Comparison of ENCODE assay signal across 11 cellular contexts in the genomic region with DNA sequence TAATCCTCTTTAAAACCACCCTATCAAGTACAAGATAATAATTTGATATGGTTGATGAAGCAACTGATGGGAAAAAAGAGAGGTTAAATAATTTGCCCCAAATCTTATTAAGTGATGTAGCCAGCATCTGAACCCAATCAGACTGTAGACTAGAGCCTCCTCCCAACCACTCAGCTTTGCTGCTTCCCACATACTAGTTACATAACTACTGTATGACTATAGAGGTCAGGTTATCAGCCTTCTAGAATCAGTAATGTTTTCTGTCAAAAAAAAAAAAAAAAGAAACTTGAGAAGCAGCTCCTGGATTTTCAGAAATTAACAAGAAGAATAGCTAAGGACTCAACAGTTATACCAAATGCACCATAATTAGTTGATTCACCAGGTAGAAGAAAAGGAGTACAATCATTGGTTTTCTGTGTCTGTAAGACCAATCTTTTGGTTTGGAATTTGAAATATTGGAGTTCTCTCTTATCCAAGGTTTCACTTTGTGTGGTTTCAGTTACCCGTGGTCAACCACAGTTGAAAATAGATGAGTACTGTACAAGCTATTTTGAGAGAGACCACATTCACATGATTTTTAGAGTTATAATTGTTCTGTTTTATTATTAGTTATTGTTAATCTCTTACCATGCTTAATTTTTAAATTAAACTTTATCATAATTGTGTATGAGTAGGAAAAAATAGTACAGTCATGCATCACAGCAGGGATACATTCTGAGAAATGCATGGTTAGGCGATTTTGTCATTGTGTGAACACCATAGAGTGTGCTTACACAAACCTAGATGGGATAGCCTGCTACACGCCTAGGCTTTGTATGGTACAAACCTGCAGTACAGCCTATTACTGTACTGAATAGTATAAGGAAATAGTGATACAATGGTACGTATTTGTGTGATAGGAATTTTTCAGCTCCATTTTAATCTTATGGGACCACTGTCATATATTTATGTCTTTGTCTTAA.
DNase-seq lines count a peak whose midpoint lies in the region; ATAC-seq lines count a peak whose summit lies in the region.
"Had no signal": no experiment of that assay in that cellular context is flagged by ENCODE, and none has a peak within 500 bp of the region (broad histone marks: within the 10 kb centered on the region; RNA-seq: fewer than 3 reads in every experiment).

No MANE protein-coding gene starts in this region.

- no peak overlapping the region for H3K4me3 Mint-ChIP-seq in stimulated activated memory B cell treated with anti-CD40 and anti-IgM and Interleukin-4, amounts not matched to agents 10 μg/mL and 1 μg/mL and 100 μg/mL, for 72 hours
- H3K4me3 Mint-ChIP-seq: activated CD4-positive, alpha-beta T cell treated with anti-CD3 and anti-CD28 coated beads, Interleukin-2, amount 10 ng/mL, durations not matched to agents 7 days and 5 days; natural killer cell had no signal

- peaks cover 52% of the 10 kb centered on the region for H3K36me3 Mint-ChIP-seq in stimulated activated memory B cell treated with anti-CD40 and anti-IgM and Interleukin-4, amounts not matched to agents 10 μg/mL and 1 μg/mL and 100 μg/mL, for 72 hours

- in situ Hi-C loops in ACHN (cut with HindIII; ENCODE audit: low pct_ligation_motif_present, low pct_unique_long_range_greater_than_20kb, low sequenced_read_pairs): no loop called here

- peaks cover 10% of the 10 kb centered on the region for H3K4me1 Mint-ChIP-seq in stimulated activated memory B cell treated with anti-CD40 and anti-IgM and Interleukin-4, amounts not matched to agents 10 μg/mL and 1 μg/mL and 100 μg/mL, for 72 hours

- intact Hi-C loops in posterior cingulate gyrus (cut with DNase I): no loop called here

- H3K27ac Mint-ChIP-seq in stimulated activated memory B cell treated with anti-CD40 and anti-IgM and Interleukin-4, amounts not matched to agents 10 μg/mL and 1 μg/mL and 100 μg/mL, for 72 hours: no peak overlapping the region
- H3K27ac Mint-ChIP-seq: activated CD4-positive, alpha-beta T cell treated with anti-CD3 and anti-CD28 coated beads, Interleukin-2, amount 10 ng/mL, durations not matched to agents 7 days and 5 days had no signal

- H3K27me3 Mint-ChIP-seq in stimulated activated memory B cell treated with anti-CD40 and anti-IgM and Interleukin-4, amounts not matched to agents 10 μg/mL and 1 μg/mL and 100 μg/mL, for 72 hours: no peaks in the 10 kb centered on the region
- H3K27me3 Mint-ChIP-seq: activated CD4-positive, alpha-beta T cell treated with anti-CD3 and anti-CD28 coated beads, Interleukin-2, amount 10 ng/mL, durations not matched to agents 7 days and 5 days had no signal

- DNase-seq in ACHN: peak; percentile 57
- peak; percentile 75 for DNase-seq in astrocyte of the hippocampus (ENCODE audit: low read depth, low spot score)
- no peak for DNase-seq in posterior cingulate gyrus
- DNase-seq in middle frontal gyrus (ENCODE audit: extremely low spot score, low spot score): no peak
- DNase-seq in DMS 273 treated with DMSO at 0.1 percent for 48 hours (lab: John Stamatoyannopoulos, UW): no peak
- DNase-seq: activated CD4-positive, alpha-beta T cell treated with anti-CD3 and anti-CD28 coated beads, Interleukin-2, amount 10 ng/mL, durations not matched to agents 7 days and 5 days; heart right ventricle; natural killer cell had no signal

- ATAC-seq in GM19452 (IDR thresholded peaks at IDR 0.05; ENCODE audit: unreplicated experiment) (peak; percentile 75), HG03469 (IDR thresholded peaks at IDR 0.05; ENCODE audit: unreplicated experiment) (peak; percentile 69)
- ATAC-seq in stimulated activated memory B cell treated with anti-CD40 and anti-IgM and Interleukin-4, amounts not matched to agents 10 μg/mL and 1 μg/mL and 100 μg/mL, for 72 hours: no peak
- ATAC-seq: heart right ventricle, natural killer cell had no signal

- H3K9me3 Mint-ChIP-seq in stimulated activated memory B cell treated with anti-CD40 and anti-IgM and Interleukin-4, amounts not matched to agents 10 μg/mL and 1 μg/mL and 100 μg/mL, for 72 hours: no peaks in the 10 kb centered on the region
- H3K9me3 Mint-ChIP-seq: activated CD4-positive, alpha-beta T cell treated with anti-CD3 and anti-CD28 coated beads, Interleukin-2, amount 10 ng/mL, durations not matched to agents 7 days and 5 days; natural killer cell had no signal

Comparison
In these comparisons a context has a peak if more than half of its experiments do, and no peak if none do; other contexts are left out.
1. DNase-seq: peak in ACHN (single experiment) and astrocyte of the hippocampus (single experiment); none in posterior cingulate gyrus (0 of 10), middle frontal gyrus (single experiment) and DMS 273 treated with DMSO at 0.1 percent for 48 hours (single experiment).